ENCODE assay signal across 9 cellular contexts in genomic region chr4:84258905-84259830, GRCh38.
DNase-seq lines count a peak whose midpoint lies in the region; ATAC-seq, FAIRE-seq and TF ChIP-seq lines count a peak whose summit lies in the region.
"Had no signal": no experiment of that assay in that cellular context is flagged by ENCODE, and none has a peak within 500 bp of the region (broad histone marks: within the 10 kb centered on the region; RNA-seq: fewer than 3 reads in every experiment).

No MANE protein-coding gene starts in this region.

- POLR2A ChIA-PET in K562 (lab: Yijun Ruan, JAX), result no interaction called here

- no peak overlapping the region for H3K4me3 Mint-ChIP-seq in nephron
- H3K4me3 Mint-ChIP-seq: activated T-cell treated with anti-CD3 and anti-CD28 coated beads, Interleukin-2, amount 50 U/mL, for 72 hours had no signal

- H3K27me3 ChIP-seq in K562 (ENCODE audit: control insufficient read depth in 2 of 2, insufficient read depth in 2 of 2, low read length in 2 of 2) (no peaks in the 10 kb centered on the region), aorta (ENCODE audit: control insufficient read depth in 1 of 2, insufficient read depth in 2 of 2, low read length in 1 of 2) (no peaks in the 10 kb centered on the region)

- TF ChIP-seq CTCF in GM13977 (IDR thresholded peaks at IDR 0.05; ENCODE audit: extremely low read depth, insufficient read depth, missing control alignments) (peak; percentile 77), K562 (IDR thresholded peaks at IDR 0.05 in 2 of 3, conservative IDR thresholded peaks at IDR 0.05 in 1 of 3; ENCODE audit: insufficient read depth in 2 of 3, low read depth in 1 of 3, low read length in 3 of 3) (peak; percentile 51 to 68 (median 63)), nephron (IDR thresholded peaks at IDR 0.05; ENCODE audit: unreplicated experiment in 3 of 3) (peak in 2 of 3 experiments; percentile 16 to 40)

- no peaks in the 10 kb centered on the region for H4K20me1 ChIP-seq in K562 (replicated peaks; ENCODE audit: control insufficient read depth, insufficient read depth, low read length)

- no peaks in the 10 kb centered on the region for H3K9me1 ChIP-seq in K562 (ENCODE audit: control insufficient read depth, insufficient read depth, low read length)

- H3K4me2 ChIP-seq in K562 (ENCODE audit: insufficient read depth, low read length), result no peak overlapping the region

- peaks cover 10% of the 10 kb centered on the region for H3K36me3 Mint-ChIP-seq in nephron (ENCODE audit: low read depth)

- intact Hi-C loops in K562 (cut with micrococcal nuclease) (no loop called here), aorta (cut with DNase I) (no loop called here)

- no TSS peak for BruUV-seq in K562 (replicated peaks; lab: Mats Ljungman, UMichigan)

- H3K9me3 Mint-ChIP-seq in nephron, result peaks cover 31% of the 10 kb centered on the region

- H3K27ac Mint-ChIP-seq in nephron, result no peak overlapping the region
- H3K27ac Mint-ChIP-seq: activated T-cell treated with anti-CD3 and anti-CD28 coated beads, Interleukin-2, amount 50 U/mL, for 72 hours had no signal

- TF ChIP-seq EP300 in K562 (IDR thresholded peaks at IDR 0.05; ENCODE audit: low read length), result no peak

- ATAC-seq in GM21825 (IDR thresholded peaks at IDR 0.05; ENCODE audit: unreplicated experiment), result peak; percentile 69
- ATAC-seq in K562, result peak; percentile 70
- no peak for ATAC-seq in aorta (ENCODE audit: low FRiP score)

- H3K79me2 ChIP-seq in K562 (ENCODE audit: control insufficient read depth, insufficient read depth, low read length), result no peaks in the 10 kb centered on the region

- H3K27ac ChIP-seq in K562 (ENCODE audit: extremely low read depth, low read depth, low read length) (no peak overlapping the region), aorta (ENCODE audit: low read depth in 1 of 2, low read length in 2 of 2) (no peak overlapping the region)

- no peak for DNase-seq in GM13977 (ENCODE audit: low spot score)
- peak; percentile 38 to 42 for DNase-seq in Kasumi-1 (lab: John Stamatoyannopoulos, UW)
- DNase-seq in K562 (ENCODE audit: extremely low read depth in 1 of 4, low spot score in 3 of 4), result peak; percentile 10 to 26 (median 16)
- DNase-seq in GM19238 (ENCODE audit: insufficient read length, low spot score), result no peak
- no peak for DNase-seq in aorta
- DNase-seq in mesenteric fat pad (ENCODE audit: low spot score), result no peak
- DNase-seq: activated T-cell treated with anti-CD3 and anti-CD28 coated beads, Interleukin-2, amount 50 U/mL, for 72 hours had no signal

- H3K4me1 ChIP-seq in K562 (replicated peaks in 1 of 2; ENCODE audit: control insufficient read depth in 2 of 2, insufficient read depth in 2 of 2, low read length in 2 of 2) (no peaks in the 10 kb centered on the region), aorta (ENCODE audit: control insufficient read depth in 1 of 2, insufficient read depth in 2 of 2, low read length in 2 of 2) (no peaks in the 10 kb centered on the region)

- H2AFZ ChIP-seq in K562 (ENCODE audit: low read depth, low read length), result no peak overlapping the region

- no peaks in the 10 kb centered on the region for H3K36me3 ChIP-seq in K562 (ENCODE audit: control insufficient read depth, insufficient read depth, low read length)
- H3K36me3 ChIP-seq in aorta (ENCODE audit: control insufficient read depth in 1 of 2, insufficient read depth in 2 of 2, low read length in 1 of 2), result no peaks in the 10 kb centered on the region

- H3K27me3 Mint-ChIP-seq in nephron (ENCODE audit: low read depth), result no peaks in the 10 kb centered on the region

- peak; percentile 76 for FAIRE-seq in K562 (lab: Jason Lieb, UNC)

- H3K9me3 ChIP-seq in K562 (replicated peaks; ENCODE audit: control insufficient read depth, insufficient read depth, low read depth, low read length), result no peaks in the 10 kb centered on the region
- H3K9me3 ChIP-seq in aorta (ENCODE audit: control insufficient read depth, low read length), result peaks cover 2% of the 10 kb centered on the region

- TF ChIP-seq POLR2A in K562 (conservative IDR thresholded peaks at IDR 0.05), result no peak

- peak in 1 of 2 experiments; percentile 55; a peak in 2 of 4 replicates for TF ChIP-seq RAD21 in K562 (CRISPR knock-in tag; conservative IDR thresholded peaks at IDR 0.05 in 1 of 2, IDR thresholded peaks at IDR 0.05 in 1 of 2)

- WGBS in K562 (ENCODE audit: insufficient coverage, low coverage, missing lambda C conversion rate), result 6% methylated on average over 2 of the region's 2 CpGs
- 55 to 57% methylated on average over 2 of the region's 2 CpGs for WGBS in aorta, 2 donors

- in situ Hi-C loops in GM13977 (cut with MboI; ENCODE audit: low pct_unique_long_range_greater_than_20kb, low sequenced_read_pairs, unreplicated experiment) (no loop called here), K562 (cut with MboI) (no loop called here)

- no peak overlapping the region for H3K4me3 ChIP-seq in K562
- H3K4me3 ChIP-seq in aorta (ENCODE audit: low read length in 2 of 2), result no peak overlapping the region

- no peaks in the 10 kb centered on the region for H3K4me1 Mint-ChIP-seq in nephron

- H3K9ac ChIP-seq in K562 (ENCODE audit: insufficient read depth in 1 of 2, low read depth in 2 of 2, low read length in 2 of 2), result no peak overlapping the region

- CTCF ChIA-PET in K562 (lab: Yijun Ruan, JAX; ENCODE audit: low intra/inter-chr PET ratio), result no interaction called here

TF ChIP-seq in K562, 482 proteins besides CTCF, POLR2A, EP300 and RAD21:
- TF ChIP-seq ZBTB11 (CRISPR knock-in tag; IDR thresholded peaks at IDR 0.05) (no peak), SMC3 (conservative IDR thresholded peaks at IDR 0.05; ENCODE audit: insufficient read depth, low read depth, low read length) (0 out of 2 replicates have a peak, but pooled peaks have one; percentile 19), ZNF316 (IDR thresholded peaks at IDR 0.05) (peak; percentile 20; the same call in 1 of the 2 replicates)

Comparison
In these comparisons a context has a peak if more than half of its experiments do, and no peak if none do; other contexts are left out.
1. DNase-seq: peak in Kasumi-1 (2 of 2) and K562 (4 of 4); none in GM13977 (single experiment), GM19238 (single experiment), aorta (0 of 2) and mesenteric fat pad (single experiment).
2. Peak in every context shown above with its lines, with median percentiles within 50 percentile points of each other: CTCF ChIP-seq.